ENCODE assay signal across 25 cellular contexts in genomic region chrX:134256684-134257083, GRCh38. TPM values are rescaled to one million over a fixed set of nuclear protein-coding genes. Genes with fewer than 3 reads are reported as not detected.
DNase-seq lines count a peak whose midpoint lies in the region; ATAC-seq, FAIRE-seq and TF ChIP-seq lines count a peak whose summit lies in the region.
"Had no signal": no experiment of that assay in that cellular context is flagged by ENCODE, and none has a peak within 500 bp of the region (broad histone marks: within the 10 kb centered on the region; RNA-seq: fewer than 3 reads in every experiment).

No MANE protein-coding gene starts in this region.

- peak; percentile 35 to 58 for TF ChIP-seq RAD21 in H1 (IDR thresholded peaks at IDR 0.05 in 1 of 2, conservative IDR thresholded peaks at IDR 0.05 in 1 of 2; ENCODE audit: low read depth in 2 of 2, low read length in 2 of 2)

- H2AFZ ChIP-seq in GM23338 (no peak overlapping the region), H1 (ENCODE audit: low read length) (no peak overlapping the region), neural progenitor cell (replicated peaks) (no peak overlapping the region)
- H2AFZ ChIP-seq: GM23248 had no signal

- H3K9me2 ChIP-seq in GM23338 (ENCODE audit: insufficient read depth), result no peaks in the 10 kb centered on the region

- peaks cover 4% of the 10 kb centered on the region; the same call in 1 of the 2 replicates for H3K4me1 ChIP-seq in GM23338 (ENCODE audit: insufficient read depth)
- H3K4me1 ChIP-seq in H1 (replicated peaks in 1 of 4; ENCODE audit: control insufficient read depth in 3 of 4, insufficient read depth in 4 of 4, low read length in 3 of 4), result no peaks in the 10 kb centered on the region; a peak in 1 of 7 replicates
- no peaks in the 10 kb centered on the region for H3K4me1 ChIP-seq in neural progenitor cell
- H3K4me1 ChIP-seq: A549; BE2C; BLaER1 treated with 17β-estradiol and CSF1 and Interleukin-3, amounts not matched to agents 10 nM and 100 nM had no signal

- no peaks in the 10 kb centered on the region for H3K9me3 Mint-ChIP-seq in GM23338
- no peaks in the 10 kb centered on the region for H3K9me3 Mint-ChIP-seq in neural progenitor cell
- H3K9me3 Mint-ChIP-seq: CD14-positive monocyte; CD4-positive, alpha-beta T cell; CD8-positive, alpha-beta memory T cell had no signal

- ATAC-seq in GM23338, result no peak
- ATAC-seq in HG02763 (IDR thresholded peaks at IDR 0.05; ENCODE audit: unreplicated experiment), result no peak
- no peak for ATAC-seq in GM21786 (IDR thresholded peaks at IDR 0.05; ENCODE audit: unreplicated experiment)
- ATAC-seq: A549 had no signal

- peaks cover 2% of the 10 kb centered on the region for H3K27me3 Mint-ChIP-seq in GM23338 (ENCODE audit: insufficient read depth, low read depth, poor library complexity)
- H3K27me3 Mint-ChIP-seq in neural progenitor cell (ENCODE audit: insufficient read depth, low read depth), result no peaks in the 10 kb centered on the region
- H3K27me3 Mint-ChIP-seq: CD4-positive, alpha-beta T cell had no signal

- no peak overlapping the region for H2BK5ac ChIP-seq in H1 (ENCODE audit: low read depth, low read length)

- H2BK20ac ChIP-seq in H1 (ENCODE audit: low read length), result no peak overlapping the region

- H3K9ac ChIP-seq in H1 (replicated peaks in 1 of 4; ENCODE audit: extremely low read depth in 1 of 4, low read depth in 3 of 4, low read length in 3 of 4) (no peak overlapping the region), neural progenitor cell (no peak overlapping the region)
- H3K9ac ChIP-seq: BLaER1 treated with 17β-estradiol and CSF1 and Interleukin-3, amounts not matched to agents 10 nM and 100 nM; GM23248 had no signal

- H3K14ac ChIP-seq in H1 (ENCODE audit: insufficient read length), result no peak overlapping the region

- H3K36me3 ChIP-seq in GM23338 (ENCODE audit: insufficient read depth) (no peaks in the 10 kb centered on the region), H1 (ENCODE audit: control insufficient read depth in 2 of 4, insufficient read depth in 4 of 4, low read length in 3 of 4) (no peaks in the 10 kb centered on the region), neural progenitor cell (no peaks in the 10 kb centered on the region)
- H3K36me3 ChIP-seq: BE2C; BLaER1 treated with 17β-estradiol and CSF1 and Interleukin-3, amounts not matched to agents 10 nM and 100 nM had no signal

- WGBS in H1 (ENCODE audit: extremely low coverage in 1 of 2, insufficient coverage in 1 of 2, insufficient read length in 1 of 2, insufficient replicate concordance in 2 of 2, low coverage in 1 of 2, low lambda C conversion rate in 2 of 2, missing lambda C conversion rate in 1 of 2), 2 experiments, result 96% methylated on average over 2 of the region's 2 CpGs; no CpG with 5 or more reads in 1 of the 2 experiments

- H4K20me1 ChIP-seq in GM23338 (replicated peaks; ENCODE audit: insufficient read depth), result no peaks in the 10 kb centered on the region
- no peaks in the 10 kb centered on the region for H4K20me1 ChIP-seq in H1 (replicated peaks in 1 of 2; ENCODE audit: control insufficient read depth in 1 of 2, insufficient read depth in 2 of 2, low read length in 2 of 2)
- H4K20me1 ChIP-seq in neural progenitor cell (ENCODE audit: low read depth), result no peaks in the 10 kb centered on the region
- H4K20me1 ChIP-seq: BLaER1 treated with 17β-estradiol and CSF1 and Interleukin-3, amounts not matched to agents 10 nM and 100 nM had no signal

- H3K18ac ChIP-seq in H1 (ENCODE audit: extremely low read depth, low read length), result no peak overlapping the region

- TF ChIP-seq POLR2A in H1 (IDR thresholded peaks at IDR 0.05; ENCODE audit: control extremely low read depth in 1 of 2, low read depth in 2 of 2, low read length in 2 of 2), result no peak

- POLR2A ChIA-PET in H1 (lab: Charles Lee; ENCODE audit: partially characterized antibody), result no interaction called here

- H3K27ac ChIP-seq in GM23338 (ENCODE audit: low read depth) (no peak overlapping the region), H1 (ENCODE audit: low read depth, low read length) (no peak overlapping the region), neural progenitor cell (no peak overlapping the region)
- H3K27ac ChIP-seq: A549; BLaER1 treated with 17β-estradiol and CSF1 and Interleukin-3, amounts not matched to agents 10 nM and 100 nM; GM23248 had no signal

- H2BK12ac ChIP-seq in H1 (ENCODE audit: low read depth, low read length), result no peak overlapping the region

- no peak overlapping the region for H4K91ac ChIP-seq in H1 (replicated peaks; ENCODE audit: insufficient read length, low read length)

- H3K9me3 ChIP-seq in H1 (ENCODE audit: insufficient read depth in 2 of 2, low read depth in 1 of 2, low read length in 1 of 2) (no peaks in the 10 kb centered on the region), neural progenitor cell (ENCODE audit: low read depth) (peaks cover 2% of the 10 kb centered on the region)
- H3K9me3 ChIP-seq: A549; BE2C; BLaER1 treated with 17β-estradiol and CSF1 and Interleukin-3, amounts not matched to agents 10 nM and 100 nM had no signal

- no peaks in the 10 kb centered on the region for H3K36me3 Mint-ChIP-seq in GM23338 (ENCODE audit: low read depth)
- H3K36me3 Mint-ChIP-seq in neural progenitor cell, result no peaks in the 10 kb centered on the region
- H3K36me3 Mint-ChIP-seq: CD14-positive monocyte; CD8-positive, alpha-beta memory T cell had no signal

- H4K8ac ChIP-seq in H1 (ENCODE audit: extremely low read depth, insufficient read depth, low read length), result no peak overlapping the region

- no peaks in the 10 kb centered on the region for H3K23me2 ChIP-seq in H1 (ENCODE audit: low read depth, low read length)

- no peaks in the 10 kb centered on the region for H3K79me1 ChIP-seq in H1 (ENCODE audit: low read depth, low read length)

- in situ Hi-C loops in KBM-7 (cut with MboI; ENCODE audit: low pct_unique_long_range_greater_than_20kb, low sequenced_read_pairs), result no loop called here

- DNase-seq in GM23338 (ENCODE audit: low spot score) (peak; percentile 4), H1 (ENCODE audit: low read depth in 1 of 2, low spot score in 2 of 2) (no peak), neural progenitor cell (ENCODE audit: low spot score) (no peak), KBM-7 (no peak)
- DNase-seq: 8988T; ACHN; AML-193; BE2C; CD4-positive, alpha-beta T cell; CD8-positive, alpha-beta memory T cell; DMS 273 treated with DMSO at 0.1 percent for 48 hours; DMS79; GF-D8; GM23248; HCEC 1CT had no signal

- H3K23ac ChIP-seq in H1 (ENCODE audit: insufficient read length), result no peak overlapping the region

- no peak overlapping the region for H3K4me3 Mint-ChIP-seq in GM23338
- H3K4me3 Mint-ChIP-seq in neural progenitor cell, result no peak overlapping the region
- H3K4me3 Mint-ChIP-seq: CD14-positive monocyte; CD4-positive, alpha-beta T cell; CD8-positive, alpha-beta memory T cell had no signal

- no peaks in the 10 kb centered on the region for H3K27me3 ChIP-seq in GM23338 (ENCODE audit: insufficient read depth)
- H3K27me3 ChIP-seq in H1 (replicated peaks in 1 of 4; ENCODE audit: control insufficient read depth in 3 of 4, extremely low read depth in 1 of 4, insufficient read depth in 3 of 4, low read length in 3 of 4), result no peaks in the 10 kb centered on the region
- H3K27me3 ChIP-seq in neural progenitor cell, result no peaks in the 10 kb centered on the region
- H3K27me3 ChIP-seq: BE2C had no signal

- H3K56ac ChIP-seq in H1 (replicated peaks; ENCODE audit: insufficient read length, low read depth, low read length), result no peak overlapping the region

- H2AK5ac ChIP-seq in H1 (ENCODE audit: low read depth, low read length), result no peak overlapping the region

- H3K27ac Mint-ChIP-seq in GM23338 (no peak overlapping the region), neural progenitor cell (no peak overlapping the region)
- H3K27ac Mint-ChIP-seq: CD4-positive, alpha-beta T cell had no signal

- H3K4me2 ChIP-seq in GM23338, result no peak overlapping the region
- no peak overlapping the region for H3K4me2 ChIP-seq in H1 (ENCODE audit: insufficient read depth in 1 of 2, low read depth in 2 of 2, low read length in 2 of 2)
- no peak overlapping the region for H3K4me2 ChIP-seq in neural progenitor cell
- H3K4me2 ChIP-seq: A549; BLaER1 treated with 17β-estradiol and CSF1 and Interleukin-3, amounts not matched to agents 10 nM and 100 nM had no signal

- peak; percentile 22 to 57; a peak in 3 of 4 replicates for TF ChIP-seq CTCF in GM23338 (conservative IDR thresholded peaks at IDR 0.05; ENCODE audit: low read depth in 2 of 2)
- peak in 2 of 3 experiments; percentile 4 to 19; a peak in 2 of 4 replicates for TF ChIP-seq CTCF in H1 (IDR thresholded peaks at IDR 0.05; ENCODE audit: control extremely low read depth in 1 of 3, insufficient read depth in 1 of 3, low read depth in 1 of 3, low read length in 3 of 3)
- peak; percentile 18 for TF ChIP-seq CTCF in neural progenitor cell (IDR thresholded peaks at IDR 0.05)

- no peak overlapping the region for H3K4ac ChIP-seq in H1 (replicated peaks; ENCODE audit: insufficient read length, low read depth, low read length)

- no peak overlapping the region for H2BK15ac ChIP-seq in H1 (ENCODE audit: low read length)

- TF ChIP-seq EP300 in H1 (IDR thresholded peaks at IDR 0.05; ENCODE audit: borderline replicate concordance in 1 of 2, low read depth in 2 of 2, low read length in 2 of 2), result no peak

- H2BK120ac ChIP-seq in H1 (replicated peaks; ENCODE audit: low read depth, low read length), result no peak overlapping the region

- no peak overlapping the region for H4K5ac ChIP-seq in H1 (ENCODE audit: insufficient read length, low read depth, low read length)

- H3F3A ChIP-seq in GM23338 (replicated peaks; ENCODE audit: low read depth) (no peaks in the 10 kb centered on the region), neural progenitor cell (ENCODE audit: low read depth) (no peaks in the 10 kb centered on the region)

- CTCF ChIA-PET in H1 (lab: Charles Lee; ENCODE audit: partially characterized antibody), result interaction anchor here (0.6 to 3.4 kb wide), 10 partner anchors 9 to 330 kb away, joined by 3 to 12 read pairs (median 3); no protein-coding TSS in a partner anchor

- H3K4me1 Mint-ChIP-seq in GM23338 (peaks cover 13% of the 10 kb centered on the region), neural progenitor cell (peaks cover 12% of the 10 kb centered on the region)
- H3K4me1 Mint-ChIP-seq: CD14-positive monocyte; CD8-positive, alpha-beta memory T cell had no signal

- H3K79me2 ChIP-seq in GM23338 (replicated peaks; ENCODE audit: insufficient read depth), result no peaks in the 10 kb centered on the region
- no peaks in the 10 kb centered on the region for H3K79me2 ChIP-seq in H1 (ENCODE audit: control insufficient read depth in 1 of 2, insufficient read depth in 2 of 2, low read length in 2 of 2)
- H3K79me2 ChIP-seq in neural progenitor cell (ENCODE audit: low read depth), result no peaks in the 10 kb centered on the region

- no peak for FAIRE-seq in H1 (lab: Jason Lieb, UNC)
- FAIRE-seq: A549, D721Med, GM12891, GM18507, H54 had no signal

- H3K4me3 ChIP-seq in GM23338 (no peak overlapping the region), H1 (ENCODE audit: extremely low read depth in 1 of 4, insufficient read depth in 2 of 4, low read depth in 3 of 4, low read length in 4 of 4) (no peak overlapping the region), neural progenitor cell (no peak overlapping the region)
- H3K4me3 ChIP-seq: A549; BLaER1 treated with 17β-estradiol and CSF1 and Interleukin-3, amounts not matched to agents 10 nM and 100 nM; GM23248 had no signal

RNA-seq across cellular contexts. Expression of gene CCDC160, which starts 19.7 kb away (rescaled TPM):
- total RNA-seq in GM23338 (2014; rRNA removed; shearing (Covaris generic)), result 2.4 and 2.7 TPM in 2 replicates
- polyA plus RNA-seq in GM23338 (2016; fragmentation: Nextera tagmentation; extraction: Ambion mirVana) (5.6 and 6.9 TPM in 2 replicates), H1 (2011; rRNA removed) (0.46 and 0.92 TPM in 2 replicates)
- total RNA-seq in H1 (2021; fragmentation: NEBNext Ultra II Directional; extraction: Animal tissue kit (Norgen Biotek cat#: 25700)), result 2.4 and 2.6 TPM in 2 replicates
- polyA plus RNA-seq in H1 (2011; cell fraction: cytosol; rRNA removed), result 1.8 TPM
- polyA plus RNA-seq in H1 (2011; cell fraction: nucleus; rRNA removed), result 0.23 TPM
- 1.4 to 3.9 TPM (median 1.8 TPM) in 4 replicates for polyA plus RNA-seq in H1 (2012, experiment 1 of 2)
- 0.14 TPM for polyA plus RNA-seq in H1 (2012, experiment 2 of 2)
- polyA plus RNA-seq in H1 (2013, experiment 1 of 2), result 3.4 TPM
- 3.6 TPM for polyA plus RNA-seq in H1 (2013, experiment 2 of 2)
- polyA minus RNA-seq in H1 (2011; rRNA and poly(A)+ RNA removed), result 0.22 and 0.28 TPM in 2 replicates
- polyA minus RNA-seq in H1 (2011; cell fraction: cytosol; rRNA and poly(A)+ RNA removed), result 0.88 TPM
- polyA minus RNA-seq in H1 (2011; cell fraction: nucleus; rRNA and poly(A)+ RNA removed), result 1.6 TPM
- 18.4 and 21.6 TPM in 2 replicates for total RNA-seq in neural progenitor cell (ENCODE audit: low replicate concordance)
- total RNA-seq: CD4-positive, alpha-beta T cell; CD8-positive, alpha-beta memory T cell; Daoy; GM23248 had no signal
- polyA plus RNA-seq: CD14-positive monocyte; CD8-positive, alpha-beta memory T cell; GM23248 had no signal
